In the genomic region with DNA sequence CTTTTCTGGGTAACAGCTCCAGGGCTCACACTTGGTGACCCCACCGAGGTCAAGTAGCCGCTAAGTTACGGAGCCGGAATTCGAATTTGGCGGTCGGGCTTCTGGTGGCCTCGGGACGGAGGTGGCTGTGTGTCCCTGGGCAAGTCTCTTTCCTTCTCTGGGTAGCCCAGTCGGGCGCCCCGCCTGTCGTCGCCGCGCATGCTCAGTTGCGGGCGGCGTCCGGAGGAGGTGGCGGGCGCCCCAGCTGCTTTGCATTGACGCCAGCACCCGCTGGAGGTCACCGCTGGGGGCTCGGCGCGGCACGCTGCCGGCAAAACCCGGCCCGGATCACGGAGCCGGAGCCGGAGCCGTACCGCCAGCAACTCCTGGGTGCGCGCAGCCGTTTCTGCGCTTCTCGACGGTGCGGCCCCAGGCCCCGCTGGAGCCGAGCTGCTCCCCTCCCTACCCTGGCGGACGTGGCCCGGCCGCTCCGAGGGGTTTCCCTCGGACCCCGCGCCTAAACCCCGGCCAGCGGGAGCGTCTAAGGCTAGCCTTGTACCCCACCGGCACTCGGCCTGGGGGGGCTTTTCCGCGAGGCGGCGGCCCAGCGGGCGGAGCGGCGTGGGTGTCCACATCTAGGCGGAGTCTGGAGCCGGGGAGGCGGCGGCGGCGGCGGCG, we compare ENCODE assay signal across 1 cellular context.
A peak's percentile ranks its signal among the peaks of the same experiment; 100 is the strongest.
TF ChIP-seq lines count a peak whose summit lies in the region.

No MANE protein-coding gene starts in this region.

TF ChIP-seq in HepG2, 621 proteins besides CTCF, POLR2A, EP300 and RAD21 (continued from another document and continues in another):
- TF ChIP-seq, protein P1, sequence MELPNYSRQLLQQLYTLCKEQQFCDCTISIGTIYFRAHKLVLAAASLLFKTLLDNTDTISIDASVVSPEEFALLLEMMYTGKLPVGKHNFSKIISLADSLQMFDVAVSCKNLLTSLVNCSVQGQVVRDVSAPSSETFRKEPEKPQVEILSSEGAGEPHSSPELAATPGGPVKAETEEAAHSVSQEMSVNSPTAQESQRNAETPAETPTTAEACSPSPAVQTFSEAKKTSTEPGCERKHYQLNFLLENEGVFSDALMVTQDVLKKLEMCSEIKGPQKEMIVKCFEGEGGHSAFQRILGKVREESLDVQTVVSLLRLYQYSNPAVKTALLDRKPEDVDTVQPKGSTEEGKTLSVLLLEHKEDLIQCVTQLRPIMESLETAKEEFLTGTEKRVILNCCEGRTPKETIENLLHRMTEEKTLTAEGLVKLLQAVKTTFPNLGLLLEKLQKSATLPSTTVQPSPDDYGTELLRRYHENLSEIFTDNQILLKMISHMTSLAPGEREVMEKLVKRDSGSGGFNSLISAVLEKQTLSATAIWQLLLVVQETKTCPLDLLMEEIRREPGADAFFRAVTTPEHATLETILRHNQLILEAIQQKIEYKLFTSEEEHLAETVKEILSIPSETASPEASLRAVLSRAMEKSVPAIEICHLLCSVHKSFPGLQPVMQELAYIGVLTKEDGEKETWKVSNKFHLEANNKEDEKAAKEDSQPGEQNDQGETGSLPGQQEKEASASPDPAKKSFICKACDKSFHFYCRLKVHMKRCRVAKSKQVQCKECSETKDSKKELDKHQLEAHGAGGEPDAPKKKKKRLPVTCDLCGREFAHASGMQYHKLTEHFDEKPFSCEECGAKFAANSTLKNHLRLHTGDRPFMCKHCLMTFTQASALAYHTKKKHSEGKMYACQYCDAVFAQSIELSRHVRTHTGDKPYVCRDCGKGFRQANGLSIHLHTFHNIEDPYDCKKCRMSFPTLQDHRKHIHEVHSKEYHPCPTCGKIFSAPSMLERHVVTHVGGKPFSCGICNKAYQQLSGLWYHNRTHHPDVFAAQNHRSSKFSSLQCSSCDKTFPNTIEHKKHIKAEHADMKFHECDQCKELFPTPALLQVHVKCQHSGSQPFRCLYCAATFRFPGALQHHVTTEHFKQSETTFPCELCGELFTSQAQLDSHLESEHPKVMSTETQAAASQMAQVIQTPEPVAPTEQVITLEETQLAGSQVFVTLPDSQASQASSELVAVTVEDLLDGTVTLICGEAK (IDR thresholded peaks at IDR 0.05): no peak
- TF ChIP-seq, protein P1 (CRISPR knock-in tag; IDR thresholded peaks at IDR 0.05): peak; percentile 63; the same call in 1 of the 2 replicates
- peak; percentile 58; the same call in 1 of the 2 replicates for TF ChIP-seq ZBTB38 (CRISPR knock-in tag; IDR thresholded peaks at IDR 0.05)
- TF ChIP-seq, protein P2, sequence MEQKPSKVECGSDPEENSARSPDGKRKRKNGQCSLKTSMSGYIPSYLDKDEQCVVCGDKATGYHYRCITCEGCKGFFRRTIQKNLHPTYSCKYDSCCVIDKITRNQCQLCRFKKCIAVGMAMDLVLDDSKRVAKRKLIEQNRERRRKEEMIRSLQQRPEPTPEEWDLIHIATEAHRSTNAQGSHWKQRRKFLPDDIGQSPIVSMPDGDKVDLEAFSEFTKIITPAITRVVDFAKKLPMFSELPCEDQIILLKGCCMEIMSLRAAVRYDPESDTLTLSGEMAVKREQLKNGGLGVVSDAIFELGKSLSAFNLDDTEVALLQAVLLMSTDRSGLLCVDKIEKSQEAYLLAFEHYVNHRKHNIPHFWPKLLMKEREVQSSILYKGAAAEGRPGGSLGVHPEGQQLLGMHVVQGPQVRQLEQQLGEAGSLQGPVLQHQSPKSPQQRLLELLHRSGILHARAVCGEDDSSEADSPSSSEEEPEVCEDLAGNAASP (CRISPR knock-in tag; IDR thresholded peaks at IDR 0.05; ENCODE audit: borderline replicate concordance): peak; percentile 74
- no peak; the same call in 1 of the 2 replicates for TF ChIP-seq ZNF782 (CRISPR knock-in tag; IDR thresholded peaks at IDR 0.05; ENCODE audit: borderline replicate concordance)
- no peak for TF ChIP-seq BHLHE40 (IDR thresholded peaks at IDR 0.05; ENCODE audit: low read length)
- TF ChIP-seq ZNF3 (CRISPR knock-in tag; IDR thresholded peaks at IDR 0.05): no peak; the same call in 1 of the 2 replicates
- 0 out of 2 replicates have a peak, but pooled peaks have one; percentile 28 for TF ChIP-seq SNAPC2 (CRISPR knock-in tag; IDR thresholded peaks at IDR 0.05)
- 0 out of 2 replicates have a peak, but pooled peaks have one; percentile 45 for TF ChIP-seq MXD4 (CRISPR knock-in tag; IDR thresholded peaks at IDR 0.05)
- no peak for TF ChIP-seq SP1 (IDR thresholded peaks at IDR 0.05)
- peak; percentile 66 for TF ChIP-seq SP1 (CRISPR knock-in tag; IDR thresholded peaks at IDR 0.05)
- TF ChIP-seq, protein P3, sequence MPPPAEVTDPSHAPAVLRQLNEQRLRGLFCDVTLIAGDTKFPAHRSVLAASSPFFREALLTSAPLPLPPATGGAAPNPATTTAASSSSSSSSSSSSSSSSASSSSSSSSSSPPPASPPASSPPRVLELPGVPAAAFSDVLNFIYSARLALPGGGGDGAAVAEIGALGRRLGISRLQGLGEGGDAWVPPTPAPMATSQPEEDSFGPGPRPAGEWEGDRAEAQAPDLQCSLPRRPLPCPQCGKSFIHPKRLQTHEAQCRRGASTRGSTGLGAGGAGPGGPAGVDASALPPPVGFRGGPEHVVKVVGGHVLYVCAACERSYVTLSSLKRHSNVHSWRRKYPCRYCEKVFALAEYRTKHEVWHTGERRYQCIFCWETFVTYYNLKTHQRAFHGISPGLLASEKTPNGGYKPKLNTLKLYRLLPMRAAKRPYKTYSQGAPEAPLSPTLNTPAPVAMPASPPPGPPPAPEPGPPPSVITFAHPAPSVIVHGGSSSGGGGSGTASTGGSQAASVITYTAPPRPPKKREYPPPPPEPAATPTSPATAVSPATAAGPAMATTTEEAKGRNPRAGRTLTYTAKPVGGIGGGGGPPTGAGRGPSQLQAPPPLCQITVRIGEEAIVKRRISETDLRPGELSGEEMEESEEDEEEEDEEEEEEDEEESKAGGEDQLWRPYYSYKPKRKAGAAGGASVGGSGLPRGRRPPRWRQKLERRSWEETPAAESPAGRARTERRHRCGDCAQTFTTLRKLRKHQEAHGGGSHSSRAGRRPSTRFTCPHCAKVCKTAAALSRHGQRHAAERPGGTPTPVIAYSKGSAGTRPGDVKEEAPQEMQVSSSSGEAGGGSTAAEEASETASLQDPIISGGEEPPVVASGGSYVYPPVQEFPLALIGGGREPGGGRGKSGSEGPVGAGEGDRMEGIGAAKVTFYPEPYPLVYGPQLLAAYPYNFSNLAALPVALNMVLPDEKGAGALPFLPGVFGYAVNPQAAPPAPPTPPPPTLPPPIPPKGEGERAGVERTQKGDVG (CRISPR knock-in tag; IDR thresholded peaks at IDR 0.05; ENCODE audit: borderline replicate concordance): no peak
- TF ChIP-seq, protein P4, sequence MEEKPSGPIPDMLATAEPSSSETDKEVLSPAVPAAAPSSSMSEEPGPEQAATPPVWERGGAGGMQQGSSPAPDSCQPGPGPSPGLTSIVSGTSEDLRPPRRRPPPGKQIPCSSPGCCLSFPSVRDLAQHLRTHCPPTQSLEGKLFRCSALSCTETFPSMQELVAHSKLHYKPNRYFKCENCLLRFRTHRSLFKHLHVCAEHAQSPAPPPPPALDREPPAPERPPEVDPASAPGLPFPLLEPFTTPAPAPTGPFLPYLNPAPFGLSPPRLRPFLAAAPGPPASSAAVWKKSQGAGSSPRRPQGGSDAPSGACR (CRISPR knock-in tag; IDR thresholded peaks at IDR 0.05): peak; percentile 95; the same call in 1 of the 2 replicates
- TF ChIP-seq, protein P5, sequence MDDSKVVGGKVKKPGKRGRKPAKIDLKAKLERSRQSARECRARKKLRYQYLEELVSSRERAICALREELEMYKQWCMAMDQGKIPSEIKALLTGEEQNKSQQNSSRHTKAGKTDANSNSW (CRISPR knock-in tag; IDR thresholded peaks at IDR 0.05; ENCODE audit: borderline replicate concordance): no peak
- TF ChIP-seq, protein P6, sequence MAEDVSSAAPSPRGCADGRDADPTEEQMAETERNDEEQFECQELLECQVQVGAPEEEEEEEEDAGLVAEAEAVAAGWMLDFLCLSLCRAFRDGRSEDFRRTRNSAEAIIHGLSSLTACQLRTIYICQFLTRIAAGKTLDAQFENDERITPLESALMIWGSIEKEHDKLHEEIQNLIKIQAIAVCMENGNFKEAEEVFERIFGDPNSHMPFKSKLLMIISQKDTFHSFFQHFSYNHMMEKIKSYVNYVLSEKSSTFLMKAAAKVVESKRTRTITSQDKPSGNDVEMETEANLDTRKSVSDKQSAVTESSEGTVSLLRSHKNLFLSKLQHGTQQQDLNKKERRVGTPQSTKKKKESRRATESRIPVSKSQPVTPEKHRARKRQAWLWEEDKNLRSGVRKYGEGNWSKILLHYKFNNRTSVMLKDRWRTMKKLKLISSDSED (CRISPR knock-in tag; IDR thresholded peaks at IDR 0.05): no peak
- no peak for TF ChIP-seq NBN (conservative IDR thresholded peaks at IDR 0.05)
- TF ChIP-seq TBL1XR1 (IDR thresholded peaks at IDR 0.05; ENCODE audit: borderline replicate concordance, low read length, partially characterized antibody): peak; percentile 47
- TF ChIP-seq BRF2 (CRISPR knock-in tag; IDR thresholded peaks at IDR 0.05): no peak
- peak; percentile 76; the same call in 1 of the 2 replicates for TF ChIP-seq HNF4G (IDR thresholded peaks at IDR 0.05; ENCODE audit: borderline replicate concordance, low read depth, low read length)
- no peak for TF ChIP-seq HNF4G (CRISPR knock-in tag; IDR thresholded peaks at IDR 0.05; ENCODE audit: borderline replicate concordance, low read depth)
- TF ChIP-seq PAWR (CRISPR knock-in tag; IDR thresholded peaks at IDR 0.05; ENCODE audit: borderline replicate concordance): no peak
- TF ChIP-seq, protein P7, sequence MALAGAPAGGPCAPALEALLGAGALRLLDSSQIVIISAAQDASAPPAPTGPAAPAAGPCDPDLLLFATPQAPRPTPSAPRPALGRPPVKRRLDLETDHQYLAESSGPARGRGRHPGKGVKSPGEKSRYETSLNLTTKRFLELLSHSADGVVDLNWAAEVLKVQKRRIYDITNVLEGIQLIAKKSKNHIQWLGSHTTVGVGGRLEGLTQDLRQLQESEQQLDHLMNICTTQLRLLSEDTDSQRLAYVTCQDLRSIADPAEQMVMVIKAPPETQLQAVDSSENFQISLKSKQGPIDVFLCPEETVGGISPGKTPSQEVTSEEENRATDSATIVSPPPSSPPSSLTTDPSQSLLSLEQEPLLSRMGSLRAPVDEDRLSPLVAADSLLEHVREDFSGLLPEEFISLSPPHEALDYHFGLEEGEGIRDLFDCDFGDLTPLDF (CRISPR knock-in tag; IDR thresholded peaks at IDR 0.05): peak; percentile 80; the same call in 1 of the 2 replicates
- no peak for TF ChIP-seq ZNF513 (CRISPR knock-in tag; conservative IDR thresholded peaks at IDR 0.05)
- no peak for TF ChIP-seq ZNF30 (CRISPR knock-in tag; IDR thresholded peaks at IDR 0.05)
- peak; percentile 79; the same call in 1 of the 2 replicates for TF ChIP-seq ZMAT3 (CRISPR knock-in tag; conservative IDR thresholded peaks at IDR 0.05)
- TF ChIP-seq ZKSCAN5 (CRISPR knock-in tag; IDR thresholded peaks at IDR 0.05): no peak
- TF ChIP-seq ZNF841 (CRISPR knock-in tag; IDR thresholded peaks at IDR 0.05; ENCODE audit: borderline replicate concordance): no peak
- TF ChIP-seq MAZ (IDR thresholded peaks at IDR 0.05; ENCODE audit: borderline replicate concordance, low read depth, low read length): peak; percentile 92
- peak; percentile 93 for TF ChIP-seq MAZ (CRISPR knock-in tag; IDR thresholded peaks at IDR 0.05; ENCODE audit: low read depth)
- TF ChIP-seq DR1 (CRISPR knock-in tag; IDR thresholded peaks at IDR 0.05): peak; percentile 64; the same call in 1 of the 2 replicates
- peak; percentile 67 for TF ChIP-seq FOSL2 (CRISPR knock-in tag; IDR thresholded peaks at IDR 0.05)
- TF ChIP-seq CBFB (CRISPR knock-in tag; IDR thresholded peaks at IDR 0.05): peak; percentile 94
